ENCODE assay signal across 8 cellular contexts in the genomic region with DNA sequence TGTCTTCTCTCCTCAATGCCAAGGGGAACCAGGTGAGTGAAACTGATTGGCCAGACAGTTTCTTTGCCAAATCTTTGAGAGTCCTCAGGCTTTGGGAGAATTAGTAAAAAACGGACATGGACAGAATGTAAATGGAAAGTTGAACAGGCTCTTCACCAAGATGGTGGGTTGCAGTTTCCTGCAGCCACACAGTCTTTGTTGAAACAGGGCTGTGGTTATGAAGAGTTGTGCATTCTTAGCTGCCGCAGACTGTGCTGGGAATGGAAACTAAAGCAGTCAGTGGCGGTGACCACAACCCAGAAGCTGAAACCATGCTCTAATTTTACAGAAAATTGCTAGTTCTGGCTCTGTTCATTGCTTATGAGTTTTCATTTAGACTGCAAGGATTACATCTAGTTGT. TPM values are rescaled to one million over a fixed set of nuclear protein-coding genes. Genes with fewer than 3 reads are reported as not detected.
DNase-seq lines count a peak whose midpoint lies in the region; ATAC-seq, FAIRE-seq and TF ChIP-seq lines count a peak whose summit lies in the region.

No MANE protein-coding gene starts in this region.

- ATAC-seq in GM19025 (IDR thresholded peaks at IDR 0.05; ENCODE audit: low read depth, unreplicated experiment) (peak; percentile 99), HG03103 (IDR thresholded peaks at IDR 0.05; ENCODE audit: low read depth, unreplicated experiment) (peak; percentile 98), right cardiac atrium (no peak), aorta (ENCODE audit: low FRiP score) (no peak)
- ATAC-seq in activated CD8-positive, alpha-beta memory T cell treated with anti-CD3 and anti-CD28 coated beads, Interleukin-2, amount 10 ng/mL, durations not matched to agents 7 days and 5 days, result peak; percentile 89

- no peak for FAIRE-seq in H54 (lab: Jason Lieb, UNC)

- no peak for TF ChIP-seq POLR2A in H54 (IDR thresholded peaks at IDR 0.05; ENCODE audit: low read depth, low read length)

- peak; percentile 91 for DNase-seq in activated CD8-positive, alpha-beta memory T cell treated with anti-CD3 and anti-CD28 coated beads, Interleukin-2, amount 10 ng/mL, durations not matched to agents 7 days and 5 days
- DNase-seq in stimulated activated CD4-positive, alpha-beta T cell treated with anti-CD3 and anti-CD28 coated beads, Interleukin-1b, Interleukin-23, amount 100 ng/mL, for 24 hours (ENCODE audit: low read depth in 4 of 4, low spot score in 1 of 4), result peak; percentile 3 to 41 (median 12)
- DNase-seq in right cardiac atrium, result no peak
- no peak for DNase-seq in aorta
- no peak for DNase-seq in NCI-H526 treated with DMSO at 0.1 percent for 48 hours (lab: John Stamatoyannopoulos, UW)
- DNase-seq in H54 (ENCODE audit: insufficient read length, low spot score), result no peak

- H3K36me3 Mint-ChIP-seq in activated CD8-positive, alpha-beta memory T cell treated with anti-CD3 and anti-CD28 coated beads, Interleukin-2, amount 10 ng/mL, durations not matched to agents 7 days and 5 days, result peaks cover 76% of the 10 kb centered on the region

- H3K4me1 ChIP-seq in right cardiac atrium (ENCODE audit: control insufficient read depth, insufficient read depth, low read length) (no peaks in the 10 kb centered on the region), aorta (ENCODE audit: control insufficient read depth in 1 of 2, insufficient read depth in 2 of 2, low read length in 2 of 2) (no peaks in the 10 kb centered on the region)

- CTCF ChIA-PET in activated CD8-positive, alpha-beta memory T cell treated with anti-CD3 and anti-CD28 coated beads, Interleukin-2, amount 10 ng/mL, durations not matched to agents 7 days and 5 days (lab: Charles Lee), result interaction anchor here (0.7 to 3.7 kb wide), 10 partner anchors 18 to 263 kb away, joined by 3 to 49 read pairs (median 6); a partner anchor contains a TSS

- H3K9me3 ChIP-seq in right cardiac atrium (ENCODE audit: control insufficient read depth, low read length) (no peaks in the 10 kb centered on the region), aorta (ENCODE audit: control insufficient read depth, low read length) (no peaks in the 10 kb centered on the region)

- 89% methylated on average over 3 of the region's 3 CpGs for WGBS in right cardiac atrium
- WGBS in aorta, 2 donors, result 87 to 93% methylated on average over 3 of the region's 3 CpGs

- peak overlapping the region; percentile 95 for H3K27ac Mint-ChIP-seq in activated CD8-positive, alpha-beta memory T cell treated with anti-CD3 and anti-CD28 coated beads, Interleukin-2, amount 10 ng/mL, durations not matched to agents 7 days and 5 days

- H3K4me3 Mint-ChIP-seq in activated CD8-positive, alpha-beta memory T cell treated with anti-CD3 and anti-CD28 coated beads, Interleukin-2, amount 10 ng/mL, durations not matched to agents 7 days and 5 days, result peak overlapping the region; percentile 62

- H3K27me3 ChIP-seq in right cardiac atrium (ENCODE audit: control insufficient read depth, insufficient read depth) (no peaks in the 10 kb centered on the region), aorta (ENCODE audit: control insufficient read depth in 1 of 2, insufficient read depth in 2 of 2, low read length in 1 of 2) (no peaks in the 10 kb centered on the region)

- no peaks in the 10 kb centered on the region for H3K9me3 Mint-ChIP-seq in activated CD8-positive, alpha-beta memory T cell treated with anti-CD3 and anti-CD28 coated beads, Interleukin-2, amount 10 ng/mL, durations not matched to agents 7 days and 5 days (ENCODE audit: low read depth)

- H3K36me3 ChIP-seq in aorta (ENCODE audit: control insufficient read depth in 1 of 2, insufficient read depth in 2 of 2, low read length in 1 of 2), result no peaks in the 10 kb centered on the region

- H3K4me3 ChIP-seq in right cardiac atrium (ENCODE audit: low read length), result no peak overlapping the region
- H3K4me3 ChIP-seq in aorta (ENCODE audit: low read length in 2 of 2), result no peak overlapping the region

- intact Hi-C loops in right cardiac atrium (cut with DNase I) (no loop called here), aorta (cut with DNase I) (no loop called here)

- peaks cover 58% of the 10 kb centered on the region for H3K4me1 Mint-ChIP-seq in activated CD8-positive, alpha-beta memory T cell treated with anti-CD3 and anti-CD28 coated beads, Interleukin-2, amount 10 ng/mL, durations not matched to agents 7 days and 5 days

- H3K27ac ChIP-seq in right cardiac atrium (ENCODE audit: low read length) (no peak overlapping the region), aorta (ENCODE audit: low read depth in 1 of 2, low read length in 2 of 2) (no peak overlapping the region)

- H3K27me3 Mint-ChIP-seq in activated CD8-positive, alpha-beta memory T cell treated with anti-CD3 and anti-CD28 coated beads, Interleukin-2, amount 10 ng/mL, durations not matched to agents 7 days and 5 days, result no peaks in the 10 kb centered on the region

RNA-seq across cellular contexts. Expression of a gene that starts 42.1 kb away (rescaled TPM):
- 10 to 100 TPM; 70.3 to 72.8 TPM for total RNA-seq in activated CD8-positive, alpha-beta memory T cell treated with anti-CD3 and anti-CD28 coated beads, Interleukin-2, amount 10 ng/mL, durations not matched to agents 7 days and 5 days
- total RNA-seq in right cardiac atrium (10 to 100 TPM; 28.9 to 36.0 (median 31.7) TPM), aorta (10 to 100 TPM; 55.7 to 71.9 TPM)
- polyA plus RNA-seq in right cardiac atrium (16.4 TPM), aorta (10 to 100 TPM; 12.8 to 17.0 TPM)

Comparison
In these comparisons a context has a peak if more than half of its experiments do, and no peak if none do; other contexts are left out.
1. ATAC-seq: peak in GM19025 (single experiment), HG03103 (single experiment) and activated CD8-positive, alpha-beta memory T cell treated with anti-CD3 and anti-CD28 coated beads, Interleukin-2, amount 10 ng/mL, durations not matched to agents 7 days and 5 days (single experiment); none in right cardiac atrium (0 of 2) and aorta (single experiment).
2. DNase-seq: peak in activated CD8-positive, alpha-beta memory T cell treated with anti-CD3 and anti-CD28 coated beads, Interleukin-2, amount 10 ng/mL, durations not matched to agents 7 days and 5 days (single experiment) and stimulated activated CD4-positive, alpha-beta T cell treated with anti-CD3 and anti-CD28 coated beads, Interleukin-1b, Interleukin-23, amount 100 ng/mL, for 24 hours (4 of 4); none in right cardiac atrium (0 of 3), aorta (0 of 2), NCI-H526 treated with DMSO at 0.1 percent for 48 hours (single experiment) and H54 (single experiment).